In genomic region chr2:100639588-100640195, GRCh38 we compare ENCODE assay signal across 16 cellular contexts.
"Had no signal": no experiment of that assay in that cellular context is flagged by ENCODE, and none has a peak within 500 bp of the region (broad histone marks: within the 10 kb centered on the region; RNA-seq: fewer than 3 reads in every experiment).

No MANE protein-coding gene starts in this region.

- H3K4me1 ChIP-seq: left ventricle myocardium inferior, right atrium auricular region had no signal

- H3K9me3 Mint-ChIP-seq: activated CD8-positive, alpha-beta T cell treated with anti-CD3 and anti-CD28 coated beads for 36 hours; activated naive CD4-positive, alpha-beta T cell treated with anti-CD3 and anti-CD28 coated beads, Interleukin-2, amount 50 U/mL, for 24 hours; activated T-helper 1 cell treated with anti-CD3 and anti-CD28 coated beads, Interleukin-12 subunit alpha, Interleukin-12 subunit beta, Interleukin-2, Interleukin-4 antibody, amounts not matched to agents 30 ng/mL and 10 ng/mL and 1 ng/mL, durations not matched to agents 14 hours and 24 hours and 36 hours; dendritic cell treated with granulocyte-macrophage colony-stimulating factor and Interleukin-4, amounts not matched to agents 40 ng/mL and 50 ng/mL, for 4 days had no signal

- H3K27ac ChIP-seq: brain microvascular endothelial cell, left ventricle myocardium inferior, neutrophil, right atrium auricular region, skin epidermis had no signal

- H3K4me3 Mint-ChIP-seq: activated CD8-positive, alpha-beta T cell treated with anti-CD3 and anti-CD28 coated beads for 36 hours; activated naive CD4-positive, alpha-beta T cell treated with anti-CD3 and anti-CD28 coated beads, Interleukin-2, amount 50 U/mL, for 24 hours; activated T-helper 1 cell treated with anti-CD3 and anti-CD28 coated beads, Interleukin-12 subunit alpha, Interleukin-12 subunit beta, Interleukin-2, Interleukin-4 antibody, amounts not matched to agents 30 ng/mL and 10 ng/mL and 1 ng/mL, durations not matched to agents 14 hours and 24 hours and 36 hours; dendritic cell treated with granulocyte-macrophage colony-stimulating factor and Interleukin-4, amounts not matched to agents 40 ng/mL and 50 ng/mL, for 4 days had no signal

- H3K4me3 ChIP-seq: left ventricle myocardium inferior, right atrium auricular region, skin epidermis had no signal

- DNase-seq: activated CD8-positive, alpha-beta memory T cell treated with anti-CD3 and anti-CD28 coated beads, Interleukin-2, amount 50 U/mL, for 4 hours; activated CD8-positive, alpha-beta T cell treated with anti-CD3 and anti-CD28 coated beads for 36 hours; amniotic stem cell; brain microvascular endothelial cell; left ventricle myocardium inferior; posterior cingulate gyrus; stimulated activated CD4-positive, alpha-beta T cell treated with anti-CD3 and anti-CD28 coated beads, Interleukin-4, amount 100 ng/mL, for 4 hours; T1000 had no signal

- ATAC-seq: activated CD8-positive, alpha-beta T cell treated with anti-CD3 and anti-CD28 coated beads for 36 hours; esophagus mucosa had no signal

- H3K27me3 Mint-ChIP-seq: activated CD8-positive, alpha-beta T cell treated with anti-CD3 and anti-CD28 coated beads for 36 hours; activated naive CD4-positive, alpha-beta T cell treated with anti-CD3 and anti-CD28 coated beads, Interleukin-2, amount 50 U/mL, for 24 hours had no signal

- H3K9me3 ChIP-seq: left ventricle myocardium inferior, neutrophil, right atrium auricular region had no signal

- H3K27me3 ChIP-seq: right atrium auricular region had no signal

- H3K36me3 ChIP-seq: brain microvascular endothelial cell, left ventricle myocardium inferior, neutrophil, right atrium auricular region had no signal

- FAIRE-seq: keratinocyte had no signal

- H3K27ac Mint-ChIP-seq: activated CD8-positive, alpha-beta T cell treated with anti-CD3 and anti-CD28 coated beads for 36 hours; activated naive CD4-positive, alpha-beta T cell treated with anti-CD3 and anti-CD28 coated beads, Interleukin-2, amount 50 U/mL, for 24 hours; activated T-helper 1 cell treated with anti-CD3 and anti-CD28 coated beads, Interleukin-12 subunit alpha, Interleukin-12 subunit beta, Interleukin-2, Interleukin-4 antibody, amounts not matched to agents 30 ng/mL and 10 ng/mL and 1 ng/mL, durations not matched to agents 14 hours and 24 hours and 36 hours; dendritic cell treated with granulocyte-macrophage colony-stimulating factor and Interleukin-4, amounts not matched to agents 40 ng/mL and 50 ng/mL, for 4 days had no signal

- H3K36me3 Mint-ChIP-seq: activated naive CD4-positive, alpha-beta T cell treated with anti-CD3 and anti-CD28 coated beads, Interleukin-2, amount 50 U/mL, for 24 hours had no signal
